1 cellular context compared by ENCODE assay signal in the genomic region with DNA sequence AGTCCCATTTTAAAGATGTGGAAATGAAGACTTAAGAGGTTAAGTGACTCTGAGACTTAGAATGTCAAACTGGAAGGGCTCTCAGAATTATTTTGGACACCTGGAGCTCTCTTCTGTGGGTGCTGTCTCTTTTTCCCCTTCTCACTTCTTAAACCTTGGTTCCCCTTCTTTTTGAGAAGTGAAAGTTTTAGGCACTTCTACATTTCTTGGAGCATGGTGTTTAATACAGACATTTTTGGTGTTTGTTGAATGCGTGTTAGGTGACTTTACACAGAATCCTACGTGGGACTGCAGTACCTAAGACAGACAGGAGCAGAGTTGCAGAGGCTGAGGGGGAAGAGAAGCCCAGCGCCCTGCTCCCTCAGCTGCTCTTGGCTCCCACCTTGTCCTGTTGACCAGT.
TF ChIP-seq lines count a peak whose summit lies in the region.

No MANE protein-coding gene starts in this region.

TF ChIP-seq in GM23338, 12 proteins besides CTCF, POLR2A, EP300 and RAD21 (continued from another document):
- TF ChIP-seq, protein P1, sequence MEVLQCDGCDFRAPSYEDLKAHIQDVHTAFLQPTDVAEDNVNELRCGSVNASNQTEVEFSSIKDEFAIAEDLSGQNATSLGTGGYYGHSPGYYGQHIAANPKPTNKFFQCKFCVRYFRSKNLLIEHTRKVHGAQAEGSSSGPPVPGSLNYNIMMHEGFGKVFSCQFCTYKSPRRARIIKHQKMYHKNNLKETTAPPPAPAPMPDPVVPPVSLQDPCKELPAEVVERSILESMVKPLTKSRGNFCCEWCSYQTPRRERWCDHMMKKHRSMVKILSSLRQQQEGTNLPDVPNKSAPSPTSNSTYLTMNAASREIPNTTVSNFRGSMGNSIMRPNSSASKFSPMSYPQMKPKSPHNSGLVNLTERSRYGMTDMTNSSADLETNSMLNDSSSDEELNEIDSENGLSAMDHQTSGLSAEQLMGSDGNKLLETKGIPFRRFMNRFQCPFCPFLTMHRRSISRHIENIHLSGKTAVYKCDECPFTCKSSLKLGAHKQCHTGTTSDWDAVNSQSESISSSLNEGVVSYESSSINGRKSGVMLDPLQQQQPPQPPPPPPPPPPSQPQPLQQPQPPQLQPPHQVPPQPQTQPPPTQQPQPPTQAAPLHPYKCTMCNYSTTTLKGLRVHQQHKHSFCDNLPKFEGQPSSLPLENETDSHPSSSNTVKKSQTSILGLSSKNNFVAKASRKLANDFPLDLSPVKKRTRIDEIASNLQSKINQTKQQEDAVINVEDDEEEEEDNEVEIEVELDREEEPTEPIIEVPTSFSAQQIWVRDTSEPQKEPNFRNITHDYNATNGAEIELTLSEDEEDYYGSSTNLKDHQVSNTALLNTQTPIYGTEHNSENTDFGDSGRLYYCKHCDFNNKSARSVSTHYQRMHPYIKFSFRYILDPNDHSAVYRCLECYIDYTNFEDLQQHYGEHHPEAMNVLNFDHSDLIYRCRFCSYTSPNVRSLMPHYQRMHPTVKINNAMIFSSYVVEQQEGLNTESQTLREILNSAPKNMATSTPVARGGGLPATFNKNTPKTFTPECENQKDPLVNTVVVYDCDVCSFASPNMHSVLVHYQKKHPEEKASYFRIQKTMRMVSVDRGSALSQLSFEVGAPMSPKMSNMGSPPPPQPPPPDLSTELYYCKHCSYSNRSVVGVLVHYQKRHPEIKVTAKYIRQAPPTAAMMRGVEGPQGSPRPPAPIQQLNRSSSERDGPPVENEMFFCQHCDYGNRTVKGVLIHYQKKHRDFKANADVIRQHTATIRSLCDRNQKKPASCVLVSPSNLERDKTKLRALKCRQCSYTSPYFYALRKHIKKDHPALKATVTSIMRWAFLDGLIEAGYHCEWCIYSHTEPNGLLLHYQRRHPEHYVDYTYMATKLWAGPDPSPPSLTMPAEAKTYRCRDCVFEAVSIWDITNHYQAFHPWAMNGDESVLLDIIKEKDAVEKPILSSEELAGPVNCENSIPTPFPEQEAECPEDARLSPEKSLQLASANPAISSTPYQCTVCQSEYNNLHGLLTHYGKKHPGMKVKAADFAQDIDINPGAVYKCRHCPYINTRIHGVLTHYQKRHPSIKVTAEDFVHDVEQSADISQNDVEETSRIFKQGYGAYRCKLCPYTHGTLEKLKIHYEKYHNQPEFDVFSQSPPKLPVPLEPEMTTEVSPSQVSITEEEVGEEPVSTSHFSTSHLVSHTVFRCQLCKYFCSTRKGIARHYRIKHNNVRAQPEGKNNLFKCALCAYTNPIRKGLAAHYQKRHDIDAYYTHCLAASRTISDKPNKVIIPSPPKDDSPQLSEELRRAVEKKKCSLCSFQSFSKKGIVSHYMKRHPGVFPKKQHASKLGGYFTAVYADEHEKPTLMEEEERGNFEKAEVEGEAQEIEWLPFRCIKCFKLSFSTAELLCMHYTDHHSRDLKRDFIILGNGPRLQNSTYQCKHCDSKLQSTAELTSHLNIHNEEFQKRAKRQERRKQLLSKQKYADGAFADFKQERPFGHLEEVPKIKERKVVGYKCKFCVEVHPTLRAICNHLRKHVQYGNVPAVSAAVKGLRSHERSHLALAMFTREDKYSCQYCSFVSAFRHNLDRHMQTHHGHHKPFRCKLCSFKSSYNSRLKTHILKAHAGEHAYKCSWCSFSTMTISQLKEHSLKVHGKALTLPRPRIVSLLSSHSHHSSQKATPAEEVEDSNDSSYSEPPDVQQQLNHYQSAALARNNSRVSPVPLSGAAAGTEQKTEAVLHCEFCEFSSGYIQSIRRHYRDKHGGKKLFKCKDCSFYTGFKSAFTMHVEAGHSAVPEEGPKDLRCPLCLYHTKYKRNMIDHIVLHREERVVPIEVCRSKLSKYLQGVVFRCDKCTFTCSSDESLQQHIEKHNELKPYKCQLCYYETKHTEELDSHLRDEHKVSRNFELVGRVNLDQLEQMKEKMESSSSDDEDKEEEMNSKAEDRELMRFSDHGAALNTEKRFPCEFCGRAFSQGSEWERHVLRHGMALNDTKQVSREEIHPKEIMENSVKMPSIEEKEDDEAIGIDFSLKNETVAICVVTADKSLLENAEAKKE (CRISPR knock-in tag; IDR thresholded peaks at IDR 0.05), result no peak
- TF ChIP-seq NANOG (IDR thresholded peaks at IDR 0.05; ENCODE audit: borderline replicate concordance), result no peak
- no peak for TF ChIP-seq ZNF114 (CRISPR knock-in tag; IDR thresholded peaks at IDR 0.05)
- TF ChIP-seq, protein P2, sequence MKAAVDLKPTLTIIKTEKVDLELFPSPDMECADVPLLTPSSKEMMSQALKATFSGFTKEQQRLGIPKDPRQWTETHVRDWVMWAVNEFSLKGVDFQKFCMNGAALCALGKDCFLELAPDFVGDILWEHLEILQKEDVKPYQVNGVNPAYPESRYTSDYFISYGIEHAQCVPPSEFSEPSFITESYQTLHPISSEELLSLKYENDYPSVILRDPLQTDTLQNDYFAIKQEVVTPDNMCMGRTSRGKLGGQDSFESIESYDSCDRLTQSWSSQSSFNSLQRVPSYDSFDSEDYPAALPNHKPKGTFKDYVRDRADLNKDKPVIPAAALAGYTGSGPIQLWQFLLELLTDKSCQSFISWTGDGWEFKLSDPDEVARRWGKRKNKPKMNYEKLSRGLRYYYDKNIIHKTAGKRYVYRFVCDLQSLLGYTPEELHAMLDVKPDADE (IDR thresholded peaks at IDR 0.05), result no peak
- no peak for TF ChIP-seq ZNF331 (CRISPR knock-in tag; IDR thresholded peaks at IDR 0.05; ENCODE audit: low read depth)
- TF ChIP-seq CREB1 (CRISPR knock-in tag; IDR thresholded peaks at IDR 0.05; ENCODE audit: low read depth), result no peak
